ENCODE assay signal across 1 cellular context in genomic region chr12:121748218-121748570, GRCh38.
TF ChIP-seq lines count a peak whose summit lies in the region.

No MANE protein-coding gene starts in this region.

TF ChIP-seq in HEK293, 187 proteins besides CTCF, POLR2A, EP300 and RAD21 (continued from another document):
- TF ChIP-seq HIC1 (tag by site-specific recombination; IDR thresholded peaks at IDR 0.05), result peak; percentile 96
- peak; percentile 6; the same call in 1 of the 2 replicates for TF ChIP-seq EGR2 (tag by site-specific recombination; IDR thresholded peaks at IDR 0.05; ENCODE audit: low read depth)
- TF ChIP-seq ZNF530 (tag by site-specific recombination; IDR thresholded peaks at IDR 0.05; ENCODE audit: low read depth), result no peak
- no peak for TF ChIP-seq ZNF621 (tag by site-specific recombination; IDR thresholded peaks at IDR 0.05)
- TF ChIP-seq ZNF19 (tag by site-specific recombination; IDR thresholded peaks at IDR 0.05; ENCODE audit: low read depth), result no peak
- TF ChIP-seq ZBTB48 (tag by site-specific recombination; IDR thresholded peaks at IDR 0.05), result 0 out of 2 replicates have a peak, but pooled peaks have one; percentile 0
- TF ChIP-seq ZNF416 (tag by site-specific recombination; IDR thresholded peaks at IDR 0.05), result no peak
